ENCODE assay signal across 14 cellular contexts in genomic region chr20:32822189-32822588, GRCh38. TPM values are rescaled to one million over a fixed set of nuclear protein-coding genes. Genes with fewer than 3 reads are reported as not detected.
A peak's percentile ranks its signal among the peaks of the same experiment; 100 is the strongest.
DNase-seq lines count a peak whose midpoint lies in the region; ATAC-seq, FAIRE-seq and TF ChIP-seq lines count a peak whose summit lies in the region.
"Had no signal": no experiment of that assay in that cellular context is flagged by ENCODE, and none has a peak within 500 bp of the region (broad histone marks: within the 10 kb centered on the region; RNA-seq: fewer than 3 reads in every experiment).

No MANE protein-coding gene starts in this region.

- H3K79me2 ChIP-seq in HepG2 (ENCODE audit: insufficient read depth, low read length), result peaks cover 61% of the 10 kb centered on the region
- peaks cover 66% of the 10 kb centered on the region for H3K79me2 ChIP-seq in keratinocyte (ENCODE audit: control insufficient read depth, insufficient read depth, low read length)

- H3K4me1 Mint-ChIP-seq in activated T-helper 2 cell treated with anti-CD3 and anti-CD28 coated beads, Interferon-gamma antibody, Interleukin-2, Interleukin-4, amounts not matched to agents 10 μg/mL and 5 μg/mL and 100 μg/mL, durations not matched to agents 14 hours and 24 hours and 36 hours (ENCODE audit: low read depth), result peaks cover 32% of the 10 kb centered on the region
- H3K4me1 Mint-ChIP-seq in progenitor cell of endocrine pancreas (ENCODE audit: low read depth), result peaks cover 20% of the 10 kb centered on the region

- ATAC-seq in HepG2, result no peak
- ATAC-seq in right lobe of liver, result no peak
- ATAC-seq: gastrocnemius medialis, HCT116, left ventricle myocardium superior had no signal

- no peak for TF ChIP-seq RAD21 in HepG2 (CRISPR knock-in tag; IDR thresholded peaks at IDR 0.05)

- H3K36me3 ChIP-seq in HepG2 (replicated peaks in 1 of 2; ENCODE audit: control insufficient read depth in 1 of 2, insufficient read depth in 2 of 2, low read length in 2 of 2) (peaks cover 6 to 8% of the 10 kb centered on the region in 2 experiments), right lobe of liver (peaks cover 0 to 9% (median under 1%) of the 10 kb centered on the region in 4 donors), keratinocyte (ENCODE audit: control insufficient read depth in 2 of 2, extremely low read depth in 1 of 2, insufficient read depth in 2 of 2, low read length in 2 of 2) (peaks cover 0 to 9% of the 10 kb centered on the region in 2 experiments), vagina (peaks cover 0 to 17% of the 10 kb centered on the region in 2 donors)

- H3K27ac ChIP-seq in HepG2 (ENCODE audit: extremely low read length, insufficient read depth, low read length), result no peak overlapping the region
- no peak overlapping the region for H3K27ac ChIP-seq in right lobe of liver
- peak overlapping the region; percentile 47 for H3K27ac ChIP-seq in keratinocyte (ENCODE audit: control insufficient read depth, insufficient read depth, low read length)
- H3K27ac ChIP-seq in vagina, result peak overlapping the region; percentile 15

- TF ChIP-seq EP300 in HepG2 (IDR thresholded peaks at IDR 0.05; ENCODE audit: low read depth in 2 of 2, low read length in 2 of 2) (no peak), HepG2 (CRISPR knock-in tag; IDR thresholded peaks at IDR 0.05; ENCODE audit: borderline replicate concordance) (no peak)

- in situ Hi-C loops in HepG2 (cut with HindIII; ENCODE audit: extremely low pct_ligation_motif_present, low pct_unique_long_range_greater_than_20kb), result no loop called here

- no peaks in the 10 kb centered on the region for H3K27me3 Mint-ChIP-seq in activated T-helper 2 cell treated with anti-CD3 and anti-CD28 coated beads, Interferon-gamma antibody, Interleukin-2, Interleukin-4, amounts not matched to agents 10 μg/mL and 5 μg/mL and 100 μg/mL, durations not matched to agents 14 hours and 24 hours and 36 hours (ENCODE audit: low read depth)
- H3K27me3 Mint-ChIP-seq in progenitor cell of endocrine pancreas, result no peaks in the 10 kb centered on the region

- no peak for TF ChIP-seq CTCF in HepG2 (CRISPR knock-in tag; IDR thresholded peaks at IDR 0.05)
- no peak for TF ChIP-seq CTCF in right lobe of liver (IDR thresholded peaks at IDR 0.05)
- TF ChIP-seq CTCF in keratinocyte (optimal IDR thresholded peaks at IDR 0.05 in 1 of 3, IDR thresholded peaks at IDR 0.05 in 1 of 3, conservative IDR thresholded peaks at IDR 0.05 in 1 of 3; ENCODE audit: extremely low read depth in 1 of 3, insufficient read depth in 2 of 3, low read length in 3 of 3), result no peak
- no peak for TF ChIP-seq CTCF in vagina (IDR thresholded peaks at IDR 0.05)
- TF ChIP-seq CTCF in progenitor cell of endocrine pancreas (IDR thresholded peaks at IDR 0.05; ENCODE audit: unreplicated experiment), result no peak

- peaks cover 34% of the 10 kb centered on the region for H4K20me1 ChIP-seq in HepG2 (ENCODE audit: insufficient read depth, low read length)
- peaks cover 33% of the 10 kb centered on the region for H4K20me1 ChIP-seq in keratinocyte (ENCODE audit: control insufficient read depth, extremely low read depth, insufficient read depth, low read length)

- CTCF ChIA-PET in HepG2 (lab: Yijun Ruan, JAX; ENCODE audit: low intra/inter-chr PET ratio, low total read pairs), result no interaction called here

- no peaks in the 10 kb centered on the region for H3K9me3 Mint-ChIP-seq in activated T-helper 2 cell treated with anti-CD3 and anti-CD28 coated beads, Interferon-gamma antibody, Interleukin-2, Interleukin-4, amounts not matched to agents 10 μg/mL and 5 μg/mL and 100 μg/mL, durations not matched to agents 14 hours and 24 hours and 36 hours
- H3K9me3 Mint-ChIP-seq in progenitor cell of endocrine pancreas (ENCODE audit: low read depth), result no peaks in the 10 kb centered on the region

- H3K4me3 ChIP-seq in HepG2 (replicated peaks in 1 of 3; ENCODE audit: insufficient read depth in 1 of 3, low read depth in 2 of 3, low read length in 3 of 3) (no peak overlapping the region), right lobe of liver (no peak overlapping the region), keratinocyte (ENCODE audit: control insufficient read depth in 2 of 3, extremely low read depth in 1 of 3, insufficient read depth in 2 of 3, low read depth in 1 of 3, low read length in 3 of 3) (no peak overlapping the region), vagina (no peak overlapping the region)
- H3K4me3 ChIP-seq: gastrocnemius medialis had no signal

- peaks cover 3% of the 10 kb centered on the region for H3K9me1 ChIP-seq in keratinocyte (ENCODE audit: control insufficient read depth, extremely low read depth, insufficient read depth, low read length)

- H3K9me3 ChIP-seq in HepG2 (ENCODE audit: low read length) (peaks cover 6% of the 10 kb centered on the region; the same call in 1 of the 2 replicates), right lobe of liver (no peaks in the 10 kb centered on the region), keratinocyte (ENCODE audit: control insufficient read depth, low read depth, low read length) (no peaks in the 10 kb centered on the region), vagina (no peaks in the 10 kb centered on the region)
- H3K9me3 ChIP-seq: gastrocnemius medialis had no signal

- H2AFZ ChIP-seq in HepG2 (ENCODE audit: low read length) (no peak overlapping the region), keratinocyte (ENCODE audit: control insufficient read depth, low read length) (no peak overlapping the region)

- WGBS in HepG2 (ENCODE audit: low lambda C conversion rate), result 94% methylated on average over 5 of the region's 5 CpGs
- WGBS in right lobe of liver (ENCODE audit: insufficient coverage, low coverage, low lambda C conversion rate, missing lambda C conversion rate), result 81% methylated on average over 5 of the region's 5 CpGs

- H3K27ac Mint-ChIP-seq in activated T-helper 2 cell treated with anti-CD3 and anti-CD28 coated beads, Interferon-gamma antibody, Interleukin-2, Interleukin-4, amounts not matched to agents 10 μg/mL and 5 μg/mL and 100 μg/mL, durations not matched to agents 14 hours and 24 hours and 36 hours, result no peak overlapping the region
- H3K27ac Mint-ChIP-seq in progenitor cell of endocrine pancreas, result no peak overlapping the region

- POLR2A ChIA-PET in HepG2 (lab: Yijun Ruan, JAX), result interaction anchor here (0.6 kb wide), 1 partner anchor 572 kb away, joined by 4 read pairs; no protein-coding TSS in a partner anchor

- peak overlapping the region; percentile 95 for H3K4me3 Mint-ChIP-seq in activated T-helper 2 cell treated with anti-CD3 and anti-CD28 coated beads, Interferon-gamma antibody, Interleukin-2, Interleukin-4, amounts not matched to agents 10 μg/mL and 5 μg/mL and 100 μg/mL, durations not matched to agents 14 hours and 24 hours and 36 hours (ENCODE audit: low read depth)
- no peak overlapping the region for H3K4me3 Mint-ChIP-seq in progenitor cell of endocrine pancreas (ENCODE audit: low read depth)

- TF ChIP-seq POLR2A in HepG2 (IDR thresholded peaks at IDR 0.05; ENCODE audit: insufficient read depth in 1 of 2, low read depth in 2 of 2, low read length in 2 of 2), result no peak
- no peak for TF ChIP-seq POLR2A in right lobe of liver (IDR thresholded peaks at IDR 0.05)
- no peak for TF ChIP-seq POLR2A in vagina (IDR thresholded peaks at IDR 0.05)

- H3K9ac ChIP-seq in HepG2 (ENCODE audit: insufficient read depth, low read depth, low read length), result 0 out of 2 replicates have a peak overlapping the region, but pooled peaks have one; percentile 9
- H3K9ac ChIP-seq in keratinocyte (ENCODE audit: control insufficient read depth, extremely low read depth, insufficient read depth, low read length), result peak overlapping the region; percentile 10

- H3K4me2 ChIP-seq in HepG2 (ENCODE audit: low read depth, low read length) (peak overlapping the region; percentile 98), keratinocyte (ENCODE audit: control insufficient read depth, extremely low read depth, insufficient read depth, low read depth, low read length) (peak overlapping the region; percentile 89)

- peaks cover 0 to 4% of the 10 kb centered on the region in 2 experiments; a peak in 1 of 5 replicates for H3K27me3 ChIP-seq in HepG2 (ENCODE audit: control insufficient read depth in 1 of 2, insufficient read depth in 2 of 2, low read length in 2 of 2)
- H3K27me3 ChIP-seq in right lobe of liver, result no peaks in the 10 kb centered on the region
- H3K27me3 ChIP-seq in keratinocyte (ENCODE audit: control insufficient read depth, extremely low read depth, insufficient read depth, low read length), result no peaks in the 10 kb centered on the region
- no peaks in the 10 kb centered on the region for H3K27me3 ChIP-seq in vagina
- H3K27me3 ChIP-seq: gastrocnemius medialis had no signal

- H3K36me3 Mint-ChIP-seq in activated T-helper 2 cell treated with anti-CD3 and anti-CD28 coated beads, Interferon-gamma antibody, Interleukin-2, Interleukin-4, amounts not matched to agents 10 μg/mL and 5 μg/mL and 100 μg/mL, durations not matched to agents 14 hours and 24 hours and 36 hours (ENCODE audit: low read depth), result peaks cover 25% of the 10 kb centered on the region
- peaks cover 3% of the 10 kb centered on the region for H3K36me3 Mint-ChIP-seq in progenitor cell of endocrine pancreas (ENCODE audit: insufficient read depth)

- intact Hi-C loops in HepG2 (cut with micrococcal nuclease; ENCODE audit: unreplicated experiment), result loop anchor here (2.0 kb wide), 1 partner anchor 61 kb away; no protein-coding TSS in a partner anchor
- intact Hi-C loops in right lobe of liver (cut with DNase I), result no loop called here
- intact Hi-C loops in activated T-helper 2 cell treated with anti-CD3 and anti-CD28 coated beads, Interferon-gamma antibody, Interleukin-2, Interleukin-4, amounts not matched to agents 10 μg/mL and 5 μg/mL and 100 μg/mL, durations not matched to agents 14 hours and 24 hours and 36 hours (cut with micrococcal nuclease), result no loop called here
- intact Hi-C loops in vagina (cut with DNase I), result no loop called here

- FAIRE-seq in HepG2 (lab: Jason Lieb, UNC) (no peak), keratinocyte (lab: Jason Lieb, UNC) (no peak)
- FAIRE-seq: colon had no signal

- H3K4me1 ChIP-seq in HepG2 (ENCODE audit: insufficient read depth, low read length), result peaks cover 59% of the 10 kb centered on the region
- H3K4me1 ChIP-seq in right lobe of liver, result no peaks in the 10 kb centered on the region
- peaks cover 31% of the 10 kb centered on the region for H3K4me1 ChIP-seq in keratinocyte (ENCODE audit: control insufficient read depth, extremely low read depth, insufficient read depth, low read length)
- peaks cover 46% of the 10 kb centered on the region for H3K4me1 ChIP-seq in vagina

- BruUV-seq in HepG2 (replicated peaks; lab: Mats Ljungman, UMichigan), result no TSS peak

- dilution Hi-C loops in keratinocyte (cut with MboI; ENCODE audit: extremely low pct_ligation_motif_present, low sequenced_read_pairs), result no loop called here

- DNase-seq in HepG2 (ENCODE audit: low spot score) (no peak), right lobe of liver (no peak), keratinocyte (ENCODE audit: low read depth, low spot score) (no peak), vagina (ENCODE audit: extremely low spot score in 2 of 2) (no peak), progenitor cell of endocrine pancreas (ENCODE audit: low spot score, unreplicated experiment) (no peak), NAMALWA (ENCODE audit: low spot score) (no peak), DMS79 (lab: John Stamatoyannopoulos, UW) (no peak)
- no peak for DNase-seq in activated T-helper 2 cell treated with anti-CD3 and anti-CD28 coated beads, Interferon-gamma antibody, Interleukin-2, Interleukin-4, amounts not matched to agents 10 μg/mL and 5 μg/mL and 100 μg/mL, durations not matched to agents 14 hours and 24 hours and 36 hours (ENCODE audit: low spot score)
- DNase-seq: C1 segment of cervical spinal cord, gastrocnemius medialis, left ventricle myocardium superior, NCI-H526 had no signal

RNA-seq across cellular contexts. Expression of gene MAPRE1, which starts 2.4 kb away (rescaled TPM):
- total RNA-seq in HepG2 (2016; rRNA removed; fragmentation: Illumina TruSeq; extraction: Trizol) (190 and 342 TPM in 2 replicates), right lobe of liver (10 to 100 TPM in 5 of 6 experiments, 1 to 10 TPM in 1; 7.9 to 26.8 (median 16.1) TPM), vagina (57.9 TPM), progenitor cell of endocrine pancreas (171 and 177 TPM in 2 replicates)
- total RNA-seq in HepG2 (2016; cell fraction: cytosol; rRNA removed; fragmentation: Illumina TruSeq; extraction: Trizol; ENCODE audit: low read depth), result 23.7 and 27.2 TPM in 2 replicates
- total RNA-seq in HepG2 (2016; cell fraction: insoluble cytoplasmic fraction; rRNA removed; fragmentation: Illumina TruSeq; extraction: Trizol), result 187 and 334 TPM in 2 replicates
- 91.1 and 97.7 TPM in 2 replicates for total RNA-seq in HepG2 (2016; cell fraction: membrane; rRNA removed; fragmentation: Illumina TruSeq; extraction: Trizol)
- total RNA-seq in HepG2 (2016; cell fraction: nucleus; rRNA removed; fragmentation: Illumina TruSeq; extraction: Trizol), result 103 and 108 TPM in 2 replicates
- polyA plus RNA-seq in HepG2 (2011; rRNA removed) (62.1 and 76.0 TPM in 2 replicates), keratinocyte (72.7 to 115 TPM (median 111 TPM) in 3 replicates)
- polyA plus RNA-seq in HepG2 (2011; cell fraction: cytosol; rRNA removed), result 51.6 and 80.9 TPM in 2 replicates
- polyA plus RNA-seq in HepG2 (2011; cell fraction: nucleus; rRNA removed), result 20.7 and 30.2 TPM in 2 replicates
- 141 and 152 TPM in 2 replicates for polyA plus RNA-seq in HepG2 (2012)
- 28.5 and 29.5 TPM in 2 replicates for polyA plus RNA-seq in HepG2 (2016; cell fraction: cytosol; fragmentation: Illumina TruSeq; extraction: Trizol; ENCODE audit: low read depth)
- polyA plus RNA-seq in HepG2 (2016; cell fraction: insoluble cytoplasmic fraction; fragmentation: Illumina TruSeq; extraction: Trizol; ENCODE audit: low read depth), result 374 and 399 TPM in 2 replicates
- polyA plus RNA-seq in HepG2 (2016; cell fraction: membrane; fragmentation: Illumina TruSeq; extraction: Trizol; ENCODE audit: low read depth), result 73.8 and 81.9 TPM in 2 replicates
- polyA plus RNA-seq in HepG2 (2016; cell fraction: nucleus; fragmentation: Illumina TruSeq; extraction: Trizol; ENCODE audit: insufficient read depth, low read depth), result 134 and 143 TPM in 2 replicates
- polyA minus RNA-seq in HepG2 (2011; rRNA and poly(A)+ RNA removed; ENCODE audit: low replicate concordance), result 44.6 and 56.4 TPM in 2 replicates
- 59.3 and 68.8 TPM in 2 replicates for polyA minus RNA-seq in HepG2 (2011; cell fraction: cytosol; rRNA and poly(A)+ RNA removed)
- polyA minus RNA-seq in HepG2 (2011; cell fraction: nucleus; rRNA and poly(A)+ RNA removed), result 42.7 and 48.6 TPM in 2 replicates
- 143 and 149 TPM in 2 replicates for total RNA-seq in activated T-helper 2 cell treated with anti-CD3 and anti-CD28 coated beads, Interferon-gamma antibody, Interleukin-2, Interleukin-4, amounts not matched to agents 10 μg/mL and 5 μg/mL and 100 μg/mL, durations not matched to agents 14 hours and 24 hours and 36 hours
- polyA plus RNA-seq in keratinocyte (2011; ENCODE audit: low read depth), result 95.0 TPM
- 85.0 and 123 TPM in 2 replicates for polyA plus RNA-seq in keratinocyte (2011; cell fraction: cytosol; rRNA removed)
- 64.6 and 81.8 TPM in 2 replicates for polyA plus RNA-seq in keratinocyte (2011; cell fraction: nucleus; rRNA removed)
- 90.6 and 108 TPM in 2 replicates for polyA plus RNA-seq in keratinocyte (2012; ENCODE audit: low replicate concordance)
- 30.3 to 95.2 TPM (median 62.5 TPM) in 3 replicates for polyA minus RNA-seq in keratinocyte
- polyA minus RNA-seq in keratinocyte (2011; cell fraction: cytosol; rRNA and poly(A)+ RNA removed), result 60.6 TPM
- 31.0 and 59.3 TPM in 2 replicates for polyA minus RNA-seq in keratinocyte (2011; cell fraction: nucleus; rRNA and poly(A)+ RNA removed)

RNA-seq across cellular contexts. Expression of gene EFCAB8, which starts 36.5 kb away (rescaled TPM):
- total RNA-seq in HepG2 (2016; rRNA removed; fragmentation: Illumina TruSeq; extraction: Trizol) (0.22 TPM in 1 of 2 replicates, not detected in the other), right lobe of liver (under 1 TPM in 4 of 6 experiments, not detected in 2; 0.17 to 0.22 (median 0.20) TPM), vagina (not detected), progenitor cell of endocrine pancreas (0.29 and 0.91 TPM in 2 replicates)
- 0.10 TPM in 1 of 2 replicates, not detected in the other for total RNA-seq in HepG2 (2016; cell fraction: cytosol; rRNA removed; fragmentation: Illumina TruSeq; extraction: Trizol; ENCODE audit: low read depth)
- total RNA-seq in HepG2 (2016; cell fraction: insoluble cytoplasmic fraction; rRNA removed; fragmentation: Illumina TruSeq; extraction: Trizol), result not detected in 2 replicates
- not detected in 2 replicates for total RNA-seq in HepG2 (2016; cell fraction: membrane; rRNA removed; fragmentation: Illumina TruSeq; extraction: Trizol)
- total RNA-seq in HepG2 (2016; cell fraction: nucleus; rRNA removed; fragmentation: Illumina TruSeq; extraction: Trizol), result 0.72 TPM in 1 of 2 replicates, not detected in the other
- polyA plus RNA-seq in HepG2 (2011; rRNA removed) (0.15 TPM in 1 of 2 replicates, not detected in the other), keratinocyte (0.02 to 0.18 TPM (median 0.03 TPM) in 3 replicates)
- polyA plus RNA-seq in HepG2 (2011; cell fraction: cytosol; rRNA removed), result not detected in 2 replicates
- polyA plus RNA-seq in HepG2 (2011; cell fraction: nucleus; rRNA removed), result 0.31 and 1.2 TPM in 2 replicates
- not detected in 2 replicates for polyA plus RNA-seq in HepG2 (2012)
- polyA plus RNA-seq in HepG2 (2016; cell fraction: cytosol; fragmentation: Illumina TruSeq; extraction: Trizol; ENCODE audit: low read depth), result not detected in 2 replicates
- not detected in 2 replicates for polyA plus RNA-seq in HepG2 (2016; cell fraction: insoluble cytoplasmic fraction; fragmentation: Illumina TruSeq; extraction: Trizol; ENCODE audit: low read depth)
- not detected in 2 replicates for polyA plus RNA-seq in HepG2 (2016; cell fraction: membrane; fragmentation: Illumina TruSeq; extraction: Trizol; ENCODE audit: low read depth)
- polyA plus RNA-seq in HepG2 (2016; cell fraction: nucleus; fragmentation: Illumina TruSeq; extraction: Trizol; ENCODE audit: insufficient read depth, low read depth), result 0.62 and 0.75 TPM in 2 replicates
- polyA minus RNA-seq in HepG2 (2011; rRNA and poly(A)+ RNA removed; ENCODE audit: low replicate concordance), result not detected in 2 replicates
- polyA minus RNA-seq in HepG2 (2011; cell fraction: cytosol; rRNA and poly(A)+ RNA removed), result not detected in 2 replicates
- not detected in 2 replicates for polyA minus RNA-seq in HepG2 (2011; cell fraction: nucleus; rRNA and poly(A)+ RNA removed)
- total RNA-seq in activated T-helper 2 cell treated with anti-CD3 and anti-CD28 coated beads, Interferon-gamma antibody, Interleukin-2, Interleukin-4, amounts not matched to agents 10 μg/mL and 5 μg/mL and 100 μg/mL, durations not matched to agents 14 hours and 24 hours and 36 hours, result 0.37 and 0.52 TPM in 2 replicates
- 0.09 TPM for polyA plus RNA-seq in keratinocyte (2011; ENCODE audit: low read depth)
- not detected in 2 replicates for polyA plus RNA-seq in keratinocyte (2011; cell fraction: cytosol; rRNA removed)
- polyA plus RNA-seq in keratinocyte (2011; cell fraction: nucleus; rRNA removed), result 0.56 and 0.75 TPM in 2 replicates
- polyA plus RNA-seq in keratinocyte (2012; ENCODE audit: low replicate concordance), result 0.10 and 0.44 TPM in 2 replicates
- 0.13 to 0.58 TPM in 2 of 3 replicates, not detected in the other for polyA minus RNA-seq in keratinocyte
- polyA minus RNA-seq in keratinocyte (2011; cell fraction: cytosol; rRNA and poly(A)+ RNA removed), result not detected
- polyA minus RNA-seq in keratinocyte (2011; cell fraction: nucleus; rRNA and poly(A)+ RNA removed), result 0.42 and 3.3 TPM in 2 replicates
- total RNA-seq: gastrocnemius medialis, left ventricle myocardium superior had no signal

Comparison
In these comparisons a context has a peak if more than half of its experiments do, and no peak if none do; other contexts are left out.
1. H3K27ac ChIP-seq: peak in keratinocyte (single experiment) and vagina (single experiment); none in HepG2 (single experiment) and right lobe of liver (0 of 3).